ENCODE assay signal across 24 cellular contexts in the genomic region with DNA sequence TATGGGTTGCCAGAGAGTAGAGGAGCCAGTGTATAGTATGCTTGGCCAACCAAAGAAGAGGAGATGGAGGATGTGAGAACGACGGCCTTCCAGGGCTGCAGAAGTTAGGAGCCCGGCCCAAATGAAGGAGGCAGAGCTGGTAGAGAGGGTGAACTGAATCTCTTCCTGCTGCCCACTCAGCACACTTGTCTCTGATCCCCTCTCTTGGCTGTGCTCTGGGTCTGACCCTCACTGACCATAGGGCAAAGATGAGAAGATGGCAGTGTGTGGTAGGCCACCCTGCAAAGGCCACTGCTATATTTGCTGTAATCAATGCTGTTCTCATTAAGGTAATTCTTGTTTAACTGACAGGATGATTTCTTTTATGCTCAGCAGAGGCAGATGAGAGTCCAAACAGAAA.
"Had no signal": no experiment of that assay in that cellular context is flagged by ENCODE, and none has a peak within 500 bp of the region (broad histone marks: within the 10 kb centered on the region; RNA-seq: fewer than 3 reads in every experiment).

No MANE protein-coding gene starts in this region.

- H3K4me3 Mint-ChIP-seq: activated CD4-positive, alpha-beta memory T cell treated with anti-CD3 and anti-CD28 coated beads for 36 hours; activated CD4-positive, alpha-beta T cell treated with anti-CD3 and anti-CD28 coated beads for 36 hours; activated CD4-positive, alpha-beta T cell treated with anti-CD3 and anti-CD28 coated beads, Interleukin-2, amount 10 ng/mL, durations not matched to agents 24 days and 14 days; activated CD8-positive, alpha-beta memory T cell treated with anti-CD3 and anti-CD28 coated beads, Interleukin-2, amount 10 ng/mL, durations not matched to agents 7 days and 5 days; activated CD8-positive, alpha-beta T cell treated with anti-CD3 and anti-CD28 coated beads, Interleukin-2, amount 10 ng/mL, durations not matched to agents 7 days and 5 days; activated naive CD4-positive, alpha-beta T cell treated with anti-CD3 and anti-CD28 coated beads for 36 hours; activated naive CD4-positive, alpha-beta T cell treated with anti-CD3 and anti-CD28 coated beads, Interleukin-2, amount 50 U/mL, for 24 hours; activated naive CD8-positive, alpha-beta T cell treated with anti-CD3 and anti-CD28 coated beads for 36 hours; activated naive CD8-positive, alpha-beta T cell treated with anti-CD3 and anti-CD28 coated beads, Interleukin-2, amount 50 U/mL, for 24 hours; activated T-helper 1 cell treated with anti-CD3 and anti-CD28 coated beads, Interleukin-12 subunit alpha, Interleukin-12 subunit beta, Interleukin-2, Interleukin-4 antibody, amounts not matched to agents 30 ng/mL and 10 ng/mL and 1 ng/mL, durations not matched to agents 14 hours and 24 hours and 36 hours had no signal

- ATAC-seq: activated CD4-positive, alpha-beta T cell treated with anti-CD3 and anti-CD28 coated beads for 36 hours; activated CD8-positive, alpha-beta memory T cell treated with anti-CD3 and anti-CD28 coated beads, Interleukin-2, amount 10 ng/mL, durations not matched to agents 7 days and 5 days; activated CD8-positive, alpha-beta T cell treated with anti-CD3 and anti-CD28 coated beads, Interleukin-2, amount 10 ng/mL, durations not matched to agents 7 days and 5 days; activated naive CD8-positive, alpha-beta T cell treated with anti-CD3 and anti-CD28 coated beads, Interleukin-2, amount 50 U/mL, for 24 hours; body of pancreas had no signal

- H3K27me3 ChIP-seq: adrenal gland, body of pancreas had no signal

- H3K27ac ChIP-seq: adrenal gland, body of pancreas had no signal

- DNase-seq: activated CD4-positive, alpha-beta memory T cell treated with anti-CD3 and anti-CD28 coated beads for 36 hours; activated CD4-positive, alpha-beta T cell treated with anti-CD3 and anti-CD28 coated beads for 36 hours; activated CD4-positive, alpha-beta T cell treated with anti-CD3 and anti-CD28 coated beads, Interleukin-2, amount 10 ng/mL, durations not matched to agents 24 days and 14 days; activated CD4-positive, CD25-positive, alpha-beta regulatory T cell; activated CD4-positive, CD25-positive, alpha-beta regulatory T cell treated with anti-CD3 and anti-CD28 coated beads, Interleukin-2, amount 50 U/mL, for 72 hours; activated CD8-positive, alpha-beta memory T cell treated with anti-CD3 and anti-CD28 coated beads, Interleukin-2, amount 10 ng/mL, durations not matched to agents 7 days and 5 days; activated CD8-positive, alpha-beta memory T cell treated with anti-CD3 and anti-CD28 coated beads, Interleukin-2, amount 50 U/mL, for 4 hours; activated CD8-positive, alpha-beta T cell treated with anti-CD3 and anti-CD28 coated beads, Interleukin-2, amount 10 ng/mL, durations not matched to agents 7 days and 5 days; activated naive CD4-positive, alpha-beta T cell treated with anti-CD3 and anti-CD28 coated beads for 36 hours; activated naive CD8-positive, alpha-beta T cell treated with anti-CD3 and anti-CD28 coated beads for 36 hours; activated naive CD8-positive, alpha-beta T cell treated with anti-CD3 and anti-CD28 coated beads, Interleukin-2, amount 50 U/mL, for 24 hours; activated T-cell treated with anti-CD3 and anti-CD28 coated beads, Interleukin-2, amount 50 U/mL, for 1 hour; activated T-cell treated with anti-CD3 and anti-CD28 coated beads, Interleukin-2, amount 50 U/mL, for 48 hours; adrenal gland; amygdala; aorta; body of pancreas; caudate nucleus; cortex of kidney; dermis blood vessel endothelial cell; effector CD4-positive, alpha-beta T cell had no signal

- H3K4me1 Mint-ChIP-seq: activated CD4-positive, alpha-beta T cell treated with anti-CD3 and anti-CD28 coated beads for 36 hours; activated CD4-positive, alpha-beta T cell treated with anti-CD3 and anti-CD28 coated beads, Interleukin-2, amount 10 ng/mL, durations not matched to agents 24 days and 14 days; activated CD8-positive, alpha-beta memory T cell treated with anti-CD3 and anti-CD28 coated beads, Interleukin-2, amount 10 ng/mL, durations not matched to agents 7 days and 5 days; activated naive CD4-positive, alpha-beta T cell treated with anti-CD3 and anti-CD28 coated beads, Interleukin-2, amount 50 U/mL, for 24 hours; activated naive CD8-positive, alpha-beta T cell treated with anti-CD3 and anti-CD28 coated beads for 36 hours; activated naive CD8-positive, alpha-beta T cell treated with anti-CD3 and anti-CD28 coated beads, Interleukin-2, amount 50 U/mL, for 24 hours had no signal

- H3K9me3 Mint-ChIP-seq: activated CD4-positive, alpha-beta memory T cell treated with anti-CD3 and anti-CD28 coated beads for 36 hours; activated naive CD4-positive, alpha-beta T cell treated with anti-CD3 and anti-CD28 coated beads for 36 hours; activated naive CD8-positive, alpha-beta T cell treated with anti-CD3 and anti-CD28 coated beads for 36 hours; activated T-helper 1 cell treated with anti-CD3 and anti-CD28 coated beads, Interleukin-12 subunit alpha, Interleukin-12 subunit beta, Interleukin-2, Interleukin-4 antibody, amounts not matched to agents 30 ng/mL and 10 ng/mL and 1 ng/mL, durations not matched to agents 14 hours and 24 hours and 36 hours; activated T-helper 2 cell treated with anti-CD3 and anti-CD28 coated beads, Interferon-gamma antibody, Interleukin-2, Interleukin-4, amounts not matched to agents 10 μg/mL and 5 μg/mL and 100 μg/mL, durations not matched to agents 14 hours and 24 hours and 36 hours had no signal

- H3K36me3 Mint-ChIP-seq: activated CD4-positive, alpha-beta memory T cell treated with anti-CD3 and anti-CD28 coated beads for 36 hours; activated CD8-positive, alpha-beta memory T cell treated with anti-CD3 and anti-CD28 coated beads, Interleukin-2, amount 10 ng/mL, durations not matched to agents 7 days and 5 days; activated naive CD4-positive, alpha-beta T cell treated with anti-CD3 and anti-CD28 coated beads, Interleukin-2, amount 50 U/mL, for 24 hours; activated naive CD8-positive, alpha-beta T cell treated with anti-CD3 and anti-CD28 coated beads for 36 hours had no signal

- H3K9me3 ChIP-seq: adrenal gland, body of pancreas had no signal

- H3K36me3 ChIP-seq: adrenal gland had no signal

- H3K4me1 ChIP-seq: adrenal gland, body of pancreas had no signal

- H3K4me3 ChIP-seq: adrenal gland, body of pancreas had no signal

- H3K27ac Mint-ChIP-seq: activated CD4-positive, alpha-beta memory T cell treated with anti-CD3 and anti-CD28 coated beads for 36 hours; activated CD4-positive, alpha-beta T cell treated with anti-CD3 and anti-CD28 coated beads for 36 hours; activated CD4-positive, alpha-beta T cell treated with anti-CD3 and anti-CD28 coated beads, Interleukin-2, amount 10 ng/mL, durations not matched to agents 24 days and 14 days; activated CD8-positive, alpha-beta memory T cell treated with anti-CD3 and anti-CD28 coated beads, Interleukin-2, amount 10 ng/mL, durations not matched to agents 7 days and 5 days; activated CD8-positive, alpha-beta T cell treated with anti-CD3 and anti-CD28 coated beads, Interleukin-2, amount 10 ng/mL, durations not matched to agents 7 days and 5 days; activated naive CD4-positive, alpha-beta T cell treated with anti-CD3 and anti-CD28 coated beads for 36 hours; activated naive CD4-positive, alpha-beta T cell treated with anti-CD3 and anti-CD28 coated beads, Interleukin-2, amount 50 U/mL, for 24 hours; activated naive CD8-positive, alpha-beta T cell treated with anti-CD3 and anti-CD28 coated beads for 36 hours; activated naive CD8-positive, alpha-beta T cell treated with anti-CD3 and anti-CD28 coated beads, Interleukin-2, amount 50 U/mL, for 24 hours; activated T-helper 1 cell treated with anti-CD3 and anti-CD28 coated beads, Interleukin-12 subunit alpha, Interleukin-12 subunit beta, Interleukin-2, Interleukin-4 antibody, amounts not matched to agents 30 ng/mL and 10 ng/mL and 1 ng/mL, durations not matched to agents 14 hours and 24 hours and 36 hours; activated T-helper 2 cell treated with anti-CD3 and anti-CD28 coated beads, Interferon-gamma antibody, Interleukin-2, Interleukin-4, amounts not matched to agents 10 μg/mL and 5 μg/mL and 100 μg/mL, durations not matched to agents 14 hours and 24 hours and 36 hours had no signal

- H3K27me3 Mint-ChIP-seq: activated CD4-positive, alpha-beta memory T cell treated with anti-CD3 and anti-CD28 coated beads for 36 hours; activated CD4-positive, alpha-beta T cell treated with anti-CD3 and anti-CD28 coated beads for 36 hours; activated CD4-positive, alpha-beta T cell treated with anti-CD3 and anti-CD28 coated beads, Interleukin-2, amount 10 ng/mL, durations not matched to agents 24 days and 14 days; activated CD8-positive, alpha-beta memory T cell treated with anti-CD3 and anti-CD28 coated beads, Interleukin-2, amount 10 ng/mL, durations not matched to agents 7 days and 5 days; activated naive CD4-positive, alpha-beta T cell treated with anti-CD3 and anti-CD28 coated beads, Interleukin-2, amount 50 U/mL, for 24 hours; activated naive CD8-positive, alpha-beta T cell treated with anti-CD3 and anti-CD28 coated beads, Interleukin-2, amount 50 U/mL, for 24 hours had no signal
